25 cellular contexts compared by ENCODE assay signal in the genomic region with DNA sequence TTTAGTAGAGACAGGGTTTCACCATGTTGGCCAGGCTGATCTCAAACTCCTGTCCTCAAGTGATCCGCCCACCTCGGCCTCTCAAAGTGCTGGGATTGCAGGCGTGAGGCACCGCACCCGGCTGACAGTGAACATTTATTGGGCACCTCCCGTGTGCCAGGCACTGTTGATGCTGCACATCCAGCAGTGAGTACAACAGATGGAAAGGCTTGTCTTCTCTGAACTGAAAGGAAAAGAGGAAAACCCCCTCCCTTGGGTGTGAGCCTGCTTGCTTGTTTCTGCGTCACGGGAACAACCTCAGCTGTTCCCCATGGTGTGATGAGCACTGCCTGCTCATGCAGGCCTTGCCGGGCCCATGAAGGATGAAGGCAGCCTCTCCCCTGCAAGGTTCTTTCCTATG. TPM values are rescaled to one million over a fixed set of nuclear protein-coding genes. Genes with fewer than 3 reads are reported as not detected.
DNase-seq lines count a peak whose midpoint lies in the region; ATAC-seq and TF ChIP-seq lines count a peak whose summit lies in the region.
"Had no signal": no experiment of that assay in that cellular context is flagged by ENCODE, and none has a peak within 500 bp of the region (broad histone marks: within the 10 kb centered on the region; RNA-seq: fewer than 3 reads in every experiment).

No MANE protein-coding gene starts in this region.

- H3K4me2 ChIP-seq in BLaER1, result peak overlapping the region; percentile 49

- H3K9ac ChIP-seq in BLaER1 (no peak overlapping the region), mucosa of rectum (ENCODE audit: low read depth in 1 of 2, low read length in 2 of 2) (no peak overlapping the region)

- in situ Hi-C loops in Caki2 (cut with HindIII; ENCODE audit: low pct_unique_long_range_greater_than_20kb, low sequenced_read_pairs), result no loop called here

- H3K4me1 Mint-ChIP-seq in activated T-helper 17 cell treated with anti-CD3 and anti-CD28 coated beads, Interleukin-2, amount 50 U/mL, for 72 hours, result peaks cover 19% of the 10 kb centered on the region

- H3K4me3 ChIP-seq in BLaER1 (no peak overlapping the region), mucosa of rectum (ENCODE audit: low read length in 2 of 2) (no peak overlapping the region)
- H3K4me3 ChIP-seq: heart left ventricle, Peyer's patch, SJSA1, testis, vagina had no signal

- no peaks in the 10 kb centered on the region for H3K9me3 Mint-ChIP-seq in activated T-helper 17 cell treated with anti-CD3 and anti-CD28 coated beads, Interleukin-2, amount 50 U/mL, for 72 hours
- H3K9me3 Mint-ChIP-seq: activated naive CD4-positive, alpha-beta T cell treated with anti-CD3 and anti-CD28 coated beads for 36 hours; activated T-cell treated with anti-CD3 and anti-CD28 coated beads, Interleukin-2, amount 50 U/mL, for 24 hours; CD14-positive monocyte had no signal

- H3K27me3 Mint-ChIP-seq in activated T-helper 17 cell treated with anti-CD3 and anti-CD28 coated beads, Interleukin-2, amount 50 U/mL, for 72 hours, result no peaks in the 10 kb centered on the region
- H3K27me3 Mint-ChIP-seq: activated T-cell treated with anti-CD3 and anti-CD28 coated beads, Interleukin-2, amount 50 U/mL, for 24 hours had no signal

- H3K27ac Mint-ChIP-seq in activated T-helper 17 cell treated with anti-CD3 and anti-CD28 coated beads, Interleukin-2, amount 50 U/mL, for 72 hours, result peak overlapping the region; percentile 70
- H3K27ac Mint-ChIP-seq: activated naive CD4-positive, alpha-beta T cell treated with anti-CD3 and anti-CD28 coated beads for 36 hours; activated T-cell treated with anti-CD3 and anti-CD28 coated beads, Interleukin-2, amount 50 U/mL, for 24 hours had no signal

- H3K4me1 ChIP-seq in BLaER1 (peaks cover 35% of the 10 kb centered on the region), mucosa of rectum (ENCODE audit: control insufficient read depth in 2 of 2, insufficient read depth in 2 of 2, low read length in 2 of 2) (peaks cover 40 to 53% of the 10 kb centered on the region in 2 donors)

- H3K27me3 ChIP-seq in BLaER1 (no peaks in the 10 kb centered on the region), mucosa of rectum (ENCODE audit: control insufficient read depth in 2 of 2, insufficient read depth in 2 of 2, low read length in 2 of 2) (no peaks in the 10 kb centered on the region)
- H3K27me3 ChIP-seq: heart left ventricle, Peyer's patch, SJSA1, testis, vagina had no signal

- no peak for ATAC-seq in activated T-helper 17 cell treated with anti-CD3 and anti-CD28 coated beads, Interleukin-2, amount 50 U/mL, for 72 hours (replicated peaks)
- ATAC-seq in SK-N-SH treated with all-trans-retinoic acid at 6 μM for 48 hours, result no peak
- ATAC-seq: heart left ventricle had no signal

- H3K4me3 Mint-ChIP-seq in activated T-helper 17 cell treated with anti-CD3 and anti-CD28 coated beads, Interleukin-2, amount 50 U/mL, for 72 hours, result no peak overlapping the region
- H3K4me3 Mint-ChIP-seq: activated naive CD4-positive, alpha-beta T cell treated with anti-CD3 and anti-CD28 coated beads for 36 hours; activated T-cell treated with anti-CD3 and anti-CD28 coated beads, Interleukin-2, amount 50 U/mL, for 24 hours; CD14-positive monocyte had no signal

- no peak overlapping the region for H3K27ac ChIP-seq in BLaER1
- peak overlapping the region; percentile 23 to 39 for H3K27ac ChIP-seq in mucosa of rectum (ENCODE audit: low read depth in 2 of 2, low read length in 2 of 2)
- H3K27ac ChIP-seq: Peyer's patch, SJSA1, testis had no signal

- H3K36me3 ChIP-seq in BLaER1 (peaks cover 66% of the 10 kb centered on the region), mucosa of rectum (ENCODE audit: control insufficient read depth in 2 of 2, insufficient read depth in 2 of 2, low read length in 2 of 2) (peaks cover 8 to 14% of the 10 kb centered on the region in 2 donors)
- H3K36me3 ChIP-seq: SJSA1 had no signal

- DNase-seq in Caki2 (ENCODE audit: low read depth) (peak; percentile 55), islet precursor cell (no peak)
- no peak for DNase-seq in stimulated activated CD4-positive, alpha-beta T cell treated with anti-CD3 and anti-CD28 coated beads, Interleukin-2, amount 100 ng/mL, for 24 hours
- DNase-seq: activated CD4-positive, alpha-beta T cell treated with anti-CD3 and anti-CD28 coated beads for 1 hour; activated CD8-positive, alpha-beta memory T cell treated with anti-CD3 and anti-CD28 coated beads for 24 hours; activated naive CD4-positive, alpha-beta T cell treated with anti-CD3 and anti-CD28 coated beads for 36 hours; activated T-cell treated with anti-CD3 and anti-CD28 coated beads, Interleukin-2, amount 50 U/mL, for 24 hours; heart left ventricle; mammary epithelial cell; NCI-H1092; NCI-H1930; NCI-H510A treated with DMSO at 0.1 percent for 48 hours; nucleus accumbens; stimulated activated CD4-positive, alpha-beta T cell treated with anti-CD3 and anti-CD28 coated beads, Interleukin-4, amount 100 ng/mL, for 24 hours; stimulated activated naive CD4-positive, alpha-beta T cell treated with Interleukin-2 at 50 U/mL for 16 hours; T-helper 1 cell; testis had no signal

- H3K9me3 ChIP-seq in BLaER1 (no peaks in the 10 kb centered on the region), mucosa of rectum (ENCODE audit: control insufficient read depth in 2 of 2, low read length in 2 of 2) (no peaks in the 10 kb centered on the region)
- H3K9me3 ChIP-seq: heart left ventricle, Peyer's patch, SJSA1, testis, vagina had no signal

- peaks cover 42% of the 10 kb centered on the region for H4K20me1 ChIP-seq in BLaER1

- peaks cover 28% of the 10 kb centered on the region for H3K36me3 Mint-ChIP-seq in activated T-helper 17 cell treated with anti-CD3 and anti-CD28 coated beads, Interleukin-2, amount 50 U/mL, for 72 hours (ENCODE audit: low read depth)

TF ChIP-seq in SK-N-SH treated with all-trans-retinoic acid at 6 μM for 48 hours, 23 proteins besides CTCF, POLR2A, EP300 and RAD21 (continues in another document):
- TF ChIP-seq CSDC2 (CRISPR knock-in tag; IDR thresholded peaks at IDR 0.05) (no peak), TCF4 (CRISPR knock-in tag; IDR thresholded peaks at IDR 0.05; ENCODE audit: borderline replicate concordance) (no peak), ZNF70 (CRISPR knock-in tag; IDR thresholded peaks at IDR 0.05) (no peak), GLIS3 (CRISPR knock-in tag; IDR thresholded peaks at IDR 0.05) (no peak), RARB (CRISPR knock-in tag; IDR thresholded peaks at IDR 0.05) (no peak), OSR1 (CRISPR knock-in tag; IDR thresholded peaks at IDR 0.05) (no peak), ZC3H10 (CRISPR knock-in tag; IDR thresholded peaks at IDR 0.05) (no peak), ZFP30 (CRISPR knock-in tag; IDR thresholded peaks at IDR 0.05) (no peak)
- TF ChIP-seq, protein P1, sequence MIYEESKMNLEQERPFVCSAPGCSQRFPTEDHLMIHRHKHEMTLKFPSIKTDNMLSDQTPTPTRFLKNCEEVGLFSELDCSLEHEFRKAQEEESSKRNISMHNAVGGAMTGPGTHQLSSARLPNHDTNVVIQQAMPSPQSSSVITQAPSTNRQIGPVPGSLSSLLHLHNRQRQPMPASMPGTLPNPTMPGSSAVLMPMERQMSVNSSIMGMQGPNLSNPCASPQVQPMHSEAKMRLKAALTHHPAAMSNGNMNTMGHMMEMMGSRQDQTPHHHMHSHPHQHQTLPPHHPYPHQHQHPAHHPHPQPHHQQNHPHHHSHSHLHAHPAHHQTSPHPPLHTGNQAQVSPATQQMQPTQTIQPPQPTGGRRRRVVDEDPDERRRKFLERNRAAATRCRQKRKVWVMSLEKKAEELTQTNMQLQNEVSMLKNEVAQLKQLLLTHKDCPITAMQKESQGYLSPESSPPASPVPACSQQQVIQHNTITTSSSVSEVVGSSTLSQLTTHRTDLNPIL (CRISPR knock-in tag; IDR thresholded peaks at IDR 0.05; ENCODE audit: low read depth), result no peak
- TF ChIP-seq, protein P2, sequence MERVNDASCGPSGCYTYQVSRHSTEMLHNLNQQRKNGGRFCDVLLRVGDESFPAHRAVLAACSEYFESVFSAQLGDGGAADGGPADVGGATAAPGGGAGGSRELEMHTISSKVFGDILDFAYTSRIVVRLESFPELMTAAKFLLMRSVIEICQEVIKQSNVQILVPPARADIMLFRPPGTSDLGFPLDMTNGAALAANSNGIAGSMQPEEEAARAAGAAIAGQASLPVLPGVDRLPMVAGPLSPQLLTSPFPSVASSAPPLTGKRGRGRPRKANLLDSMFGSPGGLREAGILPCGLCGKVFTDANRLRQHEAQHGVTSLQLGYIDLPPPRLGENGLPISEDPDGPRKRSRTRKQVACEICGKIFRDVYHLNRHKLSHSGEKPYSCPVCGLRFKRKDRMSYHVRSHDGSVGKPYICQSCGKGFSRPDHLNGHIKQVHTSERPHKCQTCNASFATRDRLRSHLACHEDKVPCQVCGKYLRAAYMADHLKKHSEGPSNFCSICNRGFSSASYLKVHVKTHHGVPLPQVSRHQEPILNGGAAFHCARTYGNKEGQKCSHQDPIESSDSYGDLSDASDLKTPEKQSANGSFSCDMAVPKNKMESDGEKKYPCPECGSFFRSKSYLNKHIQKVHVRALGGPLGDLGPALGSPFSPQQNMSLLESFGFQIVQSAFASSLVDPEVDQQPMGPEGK (CRISPR knock-in tag; IDR thresholded peaks at IDR 0.05; ENCODE audit: borderline replicate concordance), result no peak
- TF ChIP-seq, protein P3, sequence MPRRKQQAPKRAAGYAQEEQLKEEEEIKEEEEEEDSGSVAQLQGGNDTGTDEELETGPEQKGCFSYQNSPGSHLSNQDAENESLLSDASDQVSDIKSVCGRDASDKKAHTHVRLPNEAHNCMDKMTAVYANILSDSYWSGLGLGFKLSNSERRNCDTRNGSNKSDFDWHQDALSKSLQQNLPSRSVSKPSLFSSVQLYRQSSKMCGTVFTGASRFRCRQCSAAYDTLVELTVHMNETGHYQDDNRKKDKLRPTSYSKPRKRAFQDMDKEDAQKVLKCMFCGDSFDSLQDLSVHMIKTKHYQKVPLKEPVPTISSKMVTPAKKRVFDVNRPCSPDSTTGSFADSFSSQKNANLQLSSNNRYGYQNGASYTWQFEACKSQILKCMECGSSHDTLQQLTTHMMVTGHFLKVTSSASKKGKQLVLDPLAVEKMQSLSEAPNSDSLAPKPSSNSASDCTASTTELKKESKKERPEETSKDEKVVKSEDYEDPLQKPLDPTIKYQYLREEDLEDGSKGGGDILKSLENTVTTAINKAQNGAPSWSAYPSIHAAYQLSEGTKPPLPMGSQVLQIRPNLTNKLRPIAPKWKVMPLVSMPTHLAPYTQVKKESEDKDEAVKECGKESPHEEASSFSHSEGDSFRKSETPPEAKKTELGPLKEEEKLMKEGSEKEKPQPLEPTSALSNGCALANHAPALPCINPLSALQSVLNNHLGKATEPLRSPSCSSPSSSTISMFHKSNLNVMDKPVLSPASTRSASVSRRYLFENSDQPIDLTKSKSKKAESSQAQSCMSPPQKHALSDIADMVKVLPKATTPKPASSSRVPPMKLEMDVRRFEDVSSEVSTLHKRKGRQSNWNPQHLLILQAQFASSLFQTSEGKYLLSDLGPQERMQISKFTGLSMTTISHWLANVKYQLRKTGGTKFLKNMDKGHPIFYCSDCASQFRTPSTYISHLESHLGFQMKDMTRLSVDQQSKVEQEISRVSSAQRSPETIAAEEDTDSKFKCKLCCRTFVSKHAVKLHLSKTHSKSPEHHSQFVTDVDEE (CRISPR knock-in tag; IDR thresholded peaks at IDR 0.05), result no peak

RNA-seq across cellular contexts. Expression of a gene that starts 39.5 kb away (rescaled TPM):
- 15.5 and 25.5 TPM in 2 replicates for total RNA-seq in Caki2 (2014; rRNA removed; shearing (Covaris generic); ENCODE audit: low replicate concordance)
- 10 to 100 TPM; 73.8 to 88.7 TPM for total RNA-seq in activated T-helper 17 cell treated with anti-CD3 and anti-CD28 coated beads, Interleukin-2, amount 50 U/mL, for 72 hours
